ENCODE assay signal across 8 cellular contexts in the genomic region with DNA sequence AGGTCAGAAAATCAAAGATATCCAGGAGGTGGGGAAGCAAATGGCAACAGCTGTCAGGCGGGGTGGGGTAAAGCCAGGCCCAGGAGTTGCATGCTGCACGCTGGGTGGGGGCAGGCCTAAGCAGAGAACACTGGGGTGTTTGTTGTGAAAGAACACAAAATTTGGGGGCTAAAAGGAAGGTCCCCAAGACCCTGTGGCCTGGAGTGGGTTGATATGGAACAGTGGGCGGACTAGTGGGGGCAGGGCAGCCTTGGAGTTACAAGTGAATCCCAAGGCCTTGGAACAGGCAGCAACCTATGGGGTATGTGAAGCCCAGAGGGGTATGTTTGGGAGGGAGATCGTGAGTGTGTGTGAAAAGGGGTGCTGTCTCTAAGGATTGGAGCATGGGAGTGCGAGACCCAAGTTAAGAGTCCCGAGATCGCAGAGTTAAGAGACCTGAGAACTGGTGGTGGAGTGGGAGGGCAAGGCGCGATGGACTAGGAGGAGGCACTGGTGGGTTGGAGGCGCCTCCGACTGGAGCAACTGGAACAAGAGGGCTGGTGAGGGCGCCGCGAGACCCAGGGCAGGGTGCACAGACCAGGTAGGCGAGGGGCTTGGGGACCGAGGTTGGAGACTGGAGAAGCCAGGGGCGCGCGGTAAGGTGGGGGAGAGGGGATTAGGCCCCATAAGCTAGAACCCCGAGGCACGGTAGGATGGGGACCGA. TPM values are rescaled to one million over a fixed set of nuclear protein-coding genes. Genes with fewer than 3 reads are reported as not detected.
A peak's percentile ranks its signal among the peaks of the same experiment; 100 is the strongest.
DNase-seq lines count a peak whose midpoint lies in the region; ATAC-seq, FAIRE-seq and TF ChIP-seq lines count a peak whose summit lies in the region.

No MANE protein-coding gene starts in this region.

- peak; percentile 12 for ATAC-seq in GM19324 (IDR thresholded peaks at IDR 0.05; ENCODE audit: low FRiP score, unreplicated experiment)
- peak; percentile 28 for ATAC-seq in activated T-helper 17 cell treated with anti-CD3 and anti-CD28 coated beads, Interleukin-2, amount 50 U/mL, for 72 hours (replicated peaks)

- H3K27me3 Mint-ChIP-seq in activated T-helper 17 cell treated with anti-CD3 and anti-CD28 coated beads, Interleukin-2, amount 50 U/mL, for 72 hours = no peaks in the 10 kb centered on the region
- H3K27me3 Mint-ChIP-seq in progenitor cell of endocrine pancreas = no peaks in the 10 kb centered on the region

- DNase-seq in AG08395 (ENCODE audit: low spot score) (peak; percentile 26), HuH-7 (ENCODE audit: low spot score) (peak; percentile 20), cardiac muscle cell (ENCODE audit: low read depth in 1 of 2, low spot score in 1 of 2) (peak; percentile 34 to 41), progenitor cell of endocrine pancreas (ENCODE audit: low spot score, unreplicated experiment) (no peak), H54 (ENCODE audit: insufficient read length, low spot score) (no peak), NCI-H345 treated with DMSO at 0.1 percent for 48 hours (lab: John Stamatoyannopoulos, UW; ENCODE audit: unreplicated experiment) (no peak)

- H3K9me3 ChIP-seq in cardiac muscle cell (ENCODE audit: low read depth) = no peaks in the 10 kb centered on the region

- H3K27ac Mint-ChIP-seq in activated T-helper 17 cell treated with anti-CD3 and anti-CD28 coated beads, Interleukin-2, amount 50 U/mL, for 72 hours = peak overlapping the region; percentile 95
- peak overlapping the region; percentile 92 for H3K27ac Mint-ChIP-seq in progenitor cell of endocrine pancreas

- peaks cover 23% of the 10 kb centered on the region for H3K36me3 ChIP-seq in cardiac muscle cell

- peaks cover 78% of the 10 kb centered on the region for H3K36me3 Mint-ChIP-seq in activated T-helper 17 cell treated with anti-CD3 and anti-CD28 coated beads, Interleukin-2, amount 50 U/mL, for 72 hours (ENCODE audit: low read depth)
- H3K36me3 Mint-ChIP-seq in progenitor cell of endocrine pancreas (ENCODE audit: insufficient read depth) = peaks cover 13% of the 10 kb centered on the region

- no peak for TF ChIP-seq POLR2A in H54 (IDR thresholded peaks at IDR 0.05; ENCODE audit: low read depth, low read length)

- peaks cover 24% of the 10 kb centered on the region for H3K4me1 Mint-ChIP-seq in activated T-helper 17 cell treated with anti-CD3 and anti-CD28 coated beads, Interleukin-2, amount 50 U/mL, for 72 hours
- H3K4me1 Mint-ChIP-seq in progenitor cell of endocrine pancreas (ENCODE audit: low read depth) = peaks cover 23% of the 10 kb centered on the region

- TF ChIP-seq CTCF in cardiac muscle cell (IDR thresholded peaks at IDR 0.05; ENCODE audit: low read depth, low read length) (no peak), progenitor cell of endocrine pancreas (IDR thresholded peaks at IDR 0.05; ENCODE audit: unreplicated experiment) (no peak)

- H3K4me1 ChIP-seq in cardiac muscle cell (ENCODE audit: low read depth) = peaks cover 11% of the 10 kb centered on the region

- FAIRE-seq in H54 (lab: Jason Lieb, UNC) = no peak

- no peaks in the 10 kb centered on the region for H3K27me3 ChIP-seq in cardiac muscle cell

- H3K4me3 Mint-ChIP-seq in activated T-helper 17 cell treated with anti-CD3 and anti-CD28 coated beads, Interleukin-2, amount 50 U/mL, for 72 hours = peak overlapping the region; percentile 90
- H3K4me3 Mint-ChIP-seq in progenitor cell of endocrine pancreas (ENCODE audit: low read depth) = peak overlapping the region; percentile 95

- peak overlapping the region; percentile 90 for H3K27ac ChIP-seq in cardiac muscle cell

- H3K4me3 ChIP-seq in cardiac muscle cell = peak overlapping the region; percentile 50

- no peaks in the 10 kb centered on the region for H3K9me3 Mint-ChIP-seq in activated T-helper 17 cell treated with anti-CD3 and anti-CD28 coated beads, Interleukin-2, amount 50 U/mL, for 72 hours
- H3K9me3 Mint-ChIP-seq in progenitor cell of endocrine pancreas (ENCODE audit: low read depth) = no peaks in the 10 kb centered on the region

RNA-seq across cellular contexts. Expression of gene CUL7, which starts 0.7 kb away (rescaled TPM):
- total RNA-seq in activated T-helper 17 cell treated with anti-CD3 and anti-CD28 coated beads, Interleukin-2, amount 50 U/mL, for 72 hours = 10 to 100 TPM; 11.4 to 22.3 TPM
- total RNA-seq in cardiac muscle cell (43.5 and 65.8 TPM in 2 replicates), progenitor cell of endocrine pancreas (58.9 and 60.9 TPM in 2 replicates)
- polyA plus RNA-seq in cardiac muscle cell = 33.1 and 44.9 TPM in 2 replicates

RNA-seq across cellular contexts. Expression of gene MRPL2, which starts 6.2 kb away (rescaled TPM):
- 10 to 100 TPM; 65.2 to 67.3 TPM for total RNA-seq in activated T-helper 17 cell treated with anti-CD3 and anti-CD28 coated beads, Interleukin-2, amount 50 U/mL, for 72 hours
- total RNA-seq in cardiac muscle cell (49.1 and 76.8 TPM in 2 replicates), progenitor cell of endocrine pancreas (45.2 and 52.2 TPM in 2 replicates)
- polyA plus RNA-seq in cardiac muscle cell = 148 and 188 TPM in 2 replicates

RNA-seq across cellular contexts. Expression of gene KLC4, which starts 6.4 kb away (rescaled TPM):
- total RNA-seq in activated T-helper 17 cell treated with anti-CD3 and anti-CD28 coated beads, Interleukin-2, amount 50 U/mL, for 72 hours = 10 to 100 TPM; 19.7 to 31.4 TPM
- total RNA-seq in cardiac muscle cell (44.3 and 57.2 TPM in 2 replicates), progenitor cell of endocrine pancreas (71.9 and 73.8 TPM in 2 replicates)
- 38.4 and 60.5 TPM in 2 replicates for polyA plus RNA-seq in cardiac muscle cell

RNA-seq across cellular contexts. Expression of gene PTK7, which starts 23.1 kb away (rescaled TPM):
- total RNA-seq in activated T-helper 17 cell treated with anti-CD3 and anti-CD28 coated beads, Interleukin-2, amount 50 U/mL, for 72 hours = 1 to 10 TPM in 1 of 2 donors, under 1 TPM in 1; 0.56 to 1.0 TPM
- total RNA-seq in cardiac muscle cell = 103 and 115 TPM in 2 replicates
- polyA plus RNA-seq in cardiac muscle cell = 75.8 and 88.0 TPM in 2 replicates
- total RNA-seq in progenitor cell of endocrine pancreas = 141 and 142 TPM in 2 replicates

RNA-seq across cellular contexts. Expression of gene RRP36, which starts 31.6 kb away (rescaled TPM):
- total RNA-seq in activated T-helper 17 cell treated with anti-CD3 and anti-CD28 coated beads, Interleukin-2, amount 50 U/mL, for 72 hours = 10 to 100 TPM; 31.4 to 78.1 TPM
- 67.3 and 108 TPM in 2 replicates for total RNA-seq in cardiac muscle cell
- 63.8 and 77.1 TPM in 2 replicates for polyA plus RNA-seq in cardiac muscle cell
- total RNA-seq in progenitor cell of endocrine pancreas = 60.6 and 62.4 TPM in 2 replicates

Comparison
In these comparisons a context has a peak if more than half of its experiments do, and no peak if none do; other contexts are left out.
1. DNase-seq: peak in AG08395 (single experiment), HuH-7 (single experiment) and cardiac muscle cell (2 of 2); none in progenitor cell of endocrine pancreas (single experiment), H54 (single experiment) and NCI-H345 treated with DMSO at 0.1 percent for 48 hours (single experiment).